In the genomic region with DNA sequence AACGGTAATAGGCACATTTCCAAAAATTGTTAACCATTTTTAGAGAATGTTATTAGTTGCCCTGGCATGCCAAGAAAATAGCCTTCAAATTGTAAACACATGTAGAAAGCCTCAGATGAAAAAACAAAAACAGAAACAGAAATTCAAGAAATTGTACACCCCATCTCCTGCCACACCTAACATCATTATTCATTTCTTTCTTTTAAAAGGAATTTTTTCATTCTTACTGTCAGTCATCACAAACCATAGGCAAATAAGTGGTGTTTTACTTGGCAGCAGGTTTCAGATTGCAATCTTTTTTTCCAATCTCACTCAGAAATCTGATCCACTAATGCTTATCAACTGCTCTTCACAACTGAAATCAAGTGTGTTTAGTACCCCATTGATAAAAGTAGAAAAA, we compare ENCODE assay signal across 12 cellular contexts.
DNase-seq lines count a peak whose midpoint lies in the region; ATAC-seq lines count a peak whose summit lies in the region.
"Had no signal": no experiment of that assay in that cellular context is flagged by ENCODE, and none has a peak within 500 bp of the region (broad histone marks: within the 10 kb centered on the region; RNA-seq: fewer than 3 reads in every experiment).

No MANE protein-coding gene starts in this region.

- DNase-seq in Daoy (ENCODE audit: low read depth) = peak; percentile 10
- DNase-seq in NCI-H1105 (lab: John Stamatoyannopoulos, UW) = peak; percentile 42
- DNase-seq in NCI-H2196 treated with DMSO at 0.1 percent for 48 hours (lab: John Stamatoyannopoulos, UW; ENCODE audit: unreplicated experiment) = peak; percentile 56
- DNase-seq in epidermal melanocyte (ENCODE audit: insufficient read length, low spot score) = peak; percentile 16
- no peak for DNase-seq in HCEC 1CT
- DNase-seq in natural killer cell treated with Interleukin-12 subunit alpha and Interleukin-12 subunit beta and Interleukin-15 and Interleukin-18, amount 100 ng/mL, for 72 hours (ENCODE audit: low spot score) = no peak
- DNase-seq: CD8-positive, alpha-beta memory T cell; Karpas-422; NCI-H1436 treated with DMSO at 0.1 percent for 48 hours; NCI-H524 treated with DMSO at 0.1 percent for 48 hours; SHP77 treated with DMSO at 0.1 percent for 48 hours had no signal

- peaks cover 3% of the 10 kb centered on the region for H3K9me3 Mint-ChIP-seq in natural killer cell treated with Interleukin-12 subunit alpha and Interleukin-12 subunit beta and Interleukin-15 and Interleukin-18, amount 100 ng/mL, for 72 hours
- H3K9me3 Mint-ChIP-seq: CD8-positive, alpha-beta memory T cell had no signal

- H3K27ac Mint-ChIP-seq in natural killer cell treated with Interleukin-12 subunit alpha and Interleukin-12 subunit beta and Interleukin-15 and Interleukin-18, amount 100 ng/mL, for 72 hours = no peak overlapping the region
- H3K27ac Mint-ChIP-seq: CD8-positive, alpha-beta memory T cell had no signal

- no peak overlapping the region for H3K4me3 Mint-ChIP-seq in natural killer cell treated with Interleukin-12 subunit alpha and Interleukin-12 subunit beta and Interleukin-15 and Interleukin-18, amount 100 ng/mL, for 72 hours
- H3K4me3 Mint-ChIP-seq: CD8-positive, alpha-beta memory T cell had no signal

- ATAC-seq in natural killer cell treated with Interleukin-12 subunit alpha and Interleukin-12 subunit beta and Interleukin-15 and Interleukin-18, amount 100 ng/mL, for 72 hours = no peak
- ATAC-seq in GM21360 (IDR thresholded peaks at IDR 0.05; ENCODE audit: unreplicated experiment) = no peak

- H3K4me1 Mint-ChIP-seq in natural killer cell treated with Interleukin-12 subunit alpha and Interleukin-12 subunit beta and Interleukin-15 and Interleukin-18, amount 100 ng/mL, for 72 hours (ENCODE audit: low read depth in 2 of 2) = no peaks in the 10 kb centered on the region
- H3K4me1 Mint-ChIP-seq: CD8-positive, alpha-beta memory T cell had no signal

- H3K36me3 Mint-ChIP-seq in natural killer cell treated with Interleukin-12 subunit alpha and Interleukin-12 subunit beta and Interleukin-15 and Interleukin-18, amount 100 ng/mL, for 72 hours = no peaks in the 10 kb centered on the region
- H3K36me3 Mint-ChIP-seq: CD8-positive, alpha-beta memory T cell had no signal

- H3K27me3 Mint-ChIP-seq in natural killer cell treated with Interleukin-12 subunit alpha and Interleukin-12 subunit beta and Interleukin-15 and Interleukin-18, amount 100 ng/mL, for 72 hours = no peaks in the 10 kb centered on the region
- H3K27me3 Mint-ChIP-seq: CD8-positive, alpha-beta memory T cell had no signal

Comparison
In these comparisons a context has a peak if more than half of its experiments do, and no peak if none do; other contexts are left out.
1. DNase-seq: peak in Daoy (single experiment), NCI-H1105 (single experiment), NCI-H2196 treated with DMSO at 0.1 percent for 48 hours (single experiment) and epidermal melanocyte (single experiment); none in HCEC 1CT (single experiment) and natural killer cell treated with Interleukin-12 subunit alpha and Interleukin-12 subunit beta and Interleukin-15 and Interleukin-18, amount 100 ng/mL, for 72 hours (single experiment).